8 cellular contexts compared by ENCODE assay signal in the genomic region with DNA sequence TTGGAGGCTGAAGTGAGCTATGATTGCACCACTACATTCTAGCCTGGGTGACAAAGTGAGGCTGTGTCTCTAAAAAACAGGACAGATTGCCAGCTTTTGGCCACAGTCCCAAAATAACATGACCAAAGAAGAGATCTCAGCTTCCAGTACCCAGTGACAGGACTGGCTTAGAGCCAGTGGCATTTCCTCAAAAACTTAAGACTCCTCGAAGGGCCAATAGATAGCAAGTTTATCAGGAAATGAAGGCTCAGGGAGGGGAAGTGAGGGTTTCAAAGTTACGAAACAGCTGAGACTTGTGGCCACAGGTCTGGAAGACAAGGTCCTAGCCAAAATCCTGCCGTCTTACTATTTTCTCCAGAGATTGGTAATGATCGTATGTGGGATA. TPM values are rescaled to one million over a fixed set of nuclear protein-coding genes. Genes with fewer than 3 reads are reported as not detected.
DNase-seq lines count a peak whose midpoint lies in the region; ATAC-seq and TF ChIP-seq lines count a peak whose summit lies in the region.

No MANE protein-coding gene starts in this region.

- H3K27me3 ChIP-seq in HL-60 (ENCODE audit: insufficient read depth, poor library complexity, severe bottlenecking) (no peaks in the 10 kb centered on the region), parathyroid adenoma (ENCODE audit: control insufficient read depth, insufficient read depth, low read length) (no peaks in the 10 kb centered on the region)

- peak overlapping the region; percentile 5 for H3K4me2 ChIP-seq in parathyroid adenoma (ENCODE audit: low read length)

- no peaks in the 10 kb centered on the region for H3K36me3 ChIP-seq in parathyroid adenoma (ENCODE audit: control insufficient read depth, insufficient read depth, low read length)

- no peaks in the 10 kb centered on the region for H3K9me3 ChIP-seq in parathyroid adenoma (ENCODE audit: control insufficient read depth, low read length)

- no peaks in the 10 kb centered on the region for H3K79me2 ChIP-seq in parathyroid adenoma

- ATAC-seq in GM19452 (IDR thresholded peaks at IDR 0.05; ENCODE audit: unreplicated experiment) = no peak

- peak; percentile 77 for DNase-seq in AG10803 (ENCODE audit: low read depth)
- peak; percentile 85 to 97 for DNase-seq in HL-60 (ENCODE audit: low read depth in 1 of 2, low spot score in 1 of 2)
- DNase-seq in SKM-1 (lab: John Stamatoyannopoulos, UW; ENCODE audit: unreplicated experiment) = peak; percentile 99
- peak; percentile 35 for DNase-seq in fibroblast of the conjunctiva (ENCODE audit: low read depth)
- no peak for DNase-seq in NCI-H1436 treated with DMSO at 0.1 percent for 48 hours (lab: John Stamatoyannopoulos, UW)
- DNase-seq in SK-N-DZ (ENCODE audit: low spot score) = no peak

- TF ChIP-seq CTCF in AG10803 (conservative IDR thresholded peaks at IDR 0.05; ENCODE audit: low read length) = no peak
- no peak for TF ChIP-seq CTCF in HL-60 (IDR thresholded peaks at IDR 0.05; ENCODE audit: insufficient read depth, low read length)
- no peak for TF ChIP-seq CTCF in parathyroid adenoma (IDR thresholded peaks at IDR 0.05)

- H3K4me3 ChIP-seq in AG10803 (ENCODE audit: low read length) (no peak overlapping the region), HL-60 (replicated peaks; ENCODE audit: insufficient read depth, low read length) (no peak overlapping the region), parathyroid adenoma (ENCODE audit: low read depth, low read length) (no peak overlapping the region)

- no peak overlapping the region for H3K9ac ChIP-seq in parathyroid adenoma

- H2AFZ ChIP-seq in parathyroid adenoma = no peak overlapping the region

- H3K4me1 ChIP-seq in parathyroid adenoma = peaks cover 4% of the 10 kb centered on the region

- H3K27ac ChIP-seq in HL-60 (replicated peaks) = 0 out of 2 replicates have a peak overlapping the region, but pooled peaks have one; percentile 2
- peak overlapping the region; percentile 9 for H3K27ac ChIP-seq in parathyroid adenoma

RNA-seq across cellular contexts. Expression of a gene that starts 6.3 kb away (rescaled TPM):
- 6.7 and 9.1 TPM in 2 replicates for polyA plus RNA-seq in SK-N-DZ (2014; cell fraction: cytosol; rRNA removed)
- polyA plus RNA-seq in SK-N-DZ (2014; cell fraction: nucleus; rRNA removed) = 11.0 and 11.9 TPM in 2 replicates

RNA-seq across cellular contexts. Expression of a gene that starts 41.4 kb away (rescaled TPM):
- 26.2 and 33.5 TPM in 2 replicates for polyA plus RNA-seq in SK-N-DZ (2014; cell fraction: cytosol; rRNA removed)
- polyA plus RNA-seq in SK-N-DZ (2014; cell fraction: nucleus; rRNA removed) = 13.3 and 19.3 TPM in 2 replicates

RNA-seq across cellular contexts. Expression of a gene that starts 52.8 kb away (rescaled TPM):
- 115 and 123 TPM in 2 replicates for polyA plus RNA-seq in SK-N-DZ (2014; cell fraction: cytosol; rRNA removed)
- polyA plus RNA-seq in SK-N-DZ (2014; cell fraction: nucleus; rRNA removed) = 73.1 and 117 TPM in 2 replicates

Comparison
In these comparisons a context has a peak if more than half of its experiments do, and no peak if none do; other contexts are left out.
1. DNase-seq: peak in AG10803 (single experiment), HL-60 (2 of 2), SKM-1 (single experiment) and fibroblast of the conjunctiva (single experiment); none in NCI-H1436 treated with DMSO at 0.1 percent for 48 hours (single experiment) and SK-N-DZ (single experiment).